ENCODE assay signal across 18 cellular contexts in genomic region chr4:108919229-108919893, GRCh38.
"Had no signal": no experiment of that assay in that cellular context is flagged by ENCODE, and none has a peak within 500 bp of the region (broad histone marks: within the 10 kb centered on the region; RNA-seq: fewer than 3 reads in every experiment).

No MANE protein-coding gene starts in this region.

- H3K36me3 Mint-ChIP-seq: naive thymus-derived CD8-positive, alpha-beta T cell; stimulated activated memory B cell treated with anti-CD40 and anti-IgM and Interleukin-4, amounts not matched to agents 10 μg/mL and 1 μg/mL and 100 μg/mL, for 72 hours; type B pancreatic cell had no signal

- H3K4me3 Mint-ChIP-seq: naive thymus-derived CD8-positive, alpha-beta T cell; stimulated activated memory B cell treated with anti-CD40 and anti-IgM and Interleukin-4, amounts not matched to agents 10 μg/mL and 1 μg/mL and 100 μg/mL, for 72 hours; type B pancreatic cell had no signal

- H3K4me1 Mint-ChIP-seq: naive thymus-derived CD8-positive, alpha-beta T cell; stimulated activated memory B cell treated with anti-CD40 and anti-IgM and Interleukin-4, amounts not matched to agents 10 μg/mL and 1 μg/mL and 100 μg/mL, for 72 hours had no signal

- DNase-seq: dorsolateral prefrontal cortex; effector CD4-positive, alpha-beta T cell; head of caudate nucleus; left ventricle myocardium superior; lower lobe of right lung; naive thymus-derived CD8-positive, alpha-beta T cell; occipital lobe; stimulated activated CD4-positive, alpha-beta T cell treated with anti-CD3 and anti-CD28 coated beads, Interleukin-4, amount 100 ng/mL, for 4 hours; stimulated activated naive CD8-positive, alpha-beta T cell treated with anti-CD3 and anti-CD28 coated beads, Interleukin-15, Interleukin-2, amounts not matched to agents 100 U/mL and 50 U/mL, for 24 hours; substantia nigra; testis; tibial artery had no signal

- H3K27me3 ChIP-seq: right atrium auricular region, testis, tibial artery had no signal

- ATAC-seq: left ventricle myocardium superior; lower lobe of right lung; naive thymus-derived CD8-positive, alpha-beta T cell; sciatic nerve; stimulated activated memory B cell treated with anti-CD40 and anti-IgM and Interleukin-4, amounts not matched to agents 10 μg/mL and 1 μg/mL and 100 μg/mL, for 72 hours; stimulated activated naive CD8-positive, alpha-beta T cell treated with anti-CD3 and anti-CD28 coated beads, Interleukin-15, Interleukin-2, amounts not matched to agents 100 U/mL and 50 U/mL, for 24 hours had no signal

- H3K9me3 Mint-ChIP-seq: naive thymus-derived CD8-positive, alpha-beta T cell; stimulated activated memory B cell treated with anti-CD40 and anti-IgM and Interleukin-4, amounts not matched to agents 10 μg/mL and 1 μg/mL and 100 μg/mL, for 72 hours; type B pancreatic cell had no signal

- H3K27ac Mint-ChIP-seq: naive thymus-derived CD8-positive, alpha-beta T cell; progenitor cell of endocrine pancreas; stimulated activated memory B cell treated with anti-CD40 and anti-IgM and Interleukin-4, amounts not matched to agents 10 μg/mL and 1 μg/mL and 100 μg/mL, for 72 hours; type B pancreatic cell had no signal

- H3K4me3 ChIP-seq: dorsolateral prefrontal cortex, lower lobe of right lung, right atrium auricular region, testis, tibial artery had no signal

- H2AFZ ChIP-seq: parathyroid adenoma had no signal

- H3K4me1 ChIP-seq: lower lobe of right lung, parathyroid adenoma, right atrium auricular region, testis, tibial artery had no signal

- H3K27ac ChIP-seq: dorsolateral prefrontal cortex, lower lobe of right lung, parathyroid adenoma, right atrium auricular region, testis, tibial artery had no signal

- H3K9me3 ChIP-seq: lower lobe of right lung, right atrium auricular region, testis, tibial artery had no signal

- H3K9ac ChIP-seq: parathyroid adenoma had no signal

- H3K79me2 ChIP-seq: parathyroid adenoma had no signal

- H3K27me3 Mint-ChIP-seq: progenitor cell of endocrine pancreas; stimulated activated memory B cell treated with anti-CD40 and anti-IgM and Interleukin-4, amounts not matched to agents 10 μg/mL and 1 μg/mL and 100 μg/mL, for 72 hours had no signal

- H3K36me3 ChIP-seq: lower lobe of right lung, right atrium auricular region, tibial artery had no signal
